ENCODE assay signal across 26 cellular contexts in the genomic region with DNA sequence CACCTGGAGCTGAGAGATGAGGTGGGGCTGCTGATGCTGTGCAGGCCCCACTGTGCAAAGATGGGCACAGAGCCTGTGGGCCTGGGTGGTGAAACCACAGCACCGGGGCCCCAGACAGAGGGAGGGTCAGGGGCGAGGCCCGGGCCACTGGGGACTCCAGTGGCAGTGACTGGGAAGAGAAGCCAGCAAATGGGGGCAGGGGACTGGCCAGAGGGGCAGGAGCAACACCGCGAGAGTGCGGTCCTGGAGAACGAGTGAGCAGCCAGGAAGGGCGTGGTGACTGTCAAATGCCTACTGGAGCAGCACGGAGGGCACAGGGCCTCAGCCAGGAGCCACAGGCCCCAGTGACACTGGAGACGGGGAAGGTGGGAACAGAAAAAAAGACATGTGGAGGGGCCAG. TPM values are rescaled to one million over a fixed set of nuclear protein-coding genes. Genes with fewer than 3 reads are reported as not detected.
"Had no signal": no experiment of that assay in that cellular context is flagged by ENCODE, and none has a peak within 500 bp of the region (broad histone marks: within the 10 kb centered on the region; RNA-seq: fewer than 3 reads in every experiment).

No MANE protein-coding gene starts in this region.

- H3K9me3 Mint-ChIP-seq: activated CD4-positive, alpha-beta T cell treated with anti-CD3 and anti-CD28 coated beads, Interleukin-2, amount 10 ng/mL, durations not matched to agents 7 days and 5 days; activated naive CD4-positive, alpha-beta T cell treated with anti-CD3 and anti-CD28 coated beads, Interleukin-2, amount 50 U/mL, for 24 hours; effector memory CD8-positive, alpha-beta T cell; memory B cell; nephron progenitor cell had no signal

- H3K4me1 ChIP-seq: body of pancreas, colonic mucosa had no signal

- H3K9ac ChIP-seq: SK-N-SH had no signal

- H3K4me3 ChIP-seq: body of pancreas, cardiac muscle cell, colonic mucosa, dorsolateral prefrontal cortex, mucosa of descending colon had no signal

- H3K27me3 Mint-ChIP-seq: activated naive CD4-positive, alpha-beta T cell treated with anti-CD3 and anti-CD28 coated beads, Interleukin-2, amount 50 U/mL, for 24 hours had no signal

- DNase-seq: activated CD4-positive, alpha-beta T cell treated with anti-CD3 and anti-CD28 coated beads, Interleukin-2, amount 10 ng/mL, durations not matched to agents 7 days and 5 days; activated CD4-positive, CD25-positive, alpha-beta regulatory T cell treated with anti-CD3 and anti-CD28 coated beads, Interleukin-2, amount 50 U/mL, for 72 hours; activated CD8-positive, alpha-beta T cell treated with anti-CD3 and anti-CD28 coated beads, Interleukin-2, amount 10 ng/mL, durations not matched to agents 7 days and 5 days; activated gamma-delta T cell treated with Interleukin-2 at 50 U/mL for 16 hours; activated T-cell treated with anti-CD3 and anti-CD28 coated beads, Interleukin-2, amount 50 U/mL, for 1 hour; body of pancreas; colonic mucosa; effector memory CD8-positive, alpha-beta T cell; foreskin melanocyte; kidney glomerular epithelial cell; mucosa of descending colon; nephron progenitor cell; nucleus accumbens; SK-N-SH; stimulated activated CD4-positive, alpha-beta T cell treated with anti-CD3 and anti-CD28 coated beads, Interleukin-4, amount 100 ng/mL, for 1 hour; stimulated activated naive CD4-positive, alpha-beta T cell treated with Interleukin-2 at 50 U/mL for 16 hours; trophoblast cell had no signal

- H3K27ac ChIP-seq: body of pancreas, colonic mucosa, VCaP had no signal

- H3K27me3 ChIP-seq: body of pancreas, cardiac muscle cell, colonic mucosa, dorsolateral prefrontal cortex had no signal

- FAIRE-seq: endothelial cell of umbilical vein had no signal

- H3K9me3 ChIP-seq: body of pancreas, colonic mucosa, mucosa of descending colon, SK-N-SH had no signal

- H3K36me3 ChIP-seq: colonic mucosa had no signal

- H3K4me2 ChIP-seq: SK-N-SH had no signal

- H3K4me3 Mint-ChIP-seq: activated CD4-positive, alpha-beta T cell treated with anti-CD3 and anti-CD28 coated beads, Interleukin-2, amount 10 ng/mL, durations not matched to agents 7 days and 5 days; activated CD8-positive, alpha-beta T cell treated with anti-CD3 and anti-CD28 coated beads, Interleukin-2, amount 10 ng/mL, durations not matched to agents 7 days and 5 days; activated naive CD4-positive, alpha-beta T cell treated with anti-CD3 and anti-CD28 coated beads, Interleukin-2, amount 50 U/mL, for 24 hours; effector memory CD8-positive, alpha-beta T cell; memory B cell; nephron progenitor cell had no signal

- H3K36me3 Mint-ChIP-seq: activated naive CD4-positive, alpha-beta T cell treated with anti-CD3 and anti-CD28 coated beads, Interleukin-2, amount 50 U/mL, for 24 hours; memory B cell had no signal

- ATAC-seq: activated CD8-positive, alpha-beta T cell treated with anti-CD3 and anti-CD28 coated beads, Interleukin-2, amount 10 ng/mL, durations not matched to agents 7 days and 5 days; body of pancreas; effector memory CD8-positive, alpha-beta T cell; esophagus mucosa; mucosa of descending colon had no signal

- H3K27ac Mint-ChIP-seq: activated CD4-positive, alpha-beta T cell treated with anti-CD3 and anti-CD28 coated beads, Interleukin-2, amount 10 ng/mL, durations not matched to agents 7 days and 5 days; activated CD8-positive, alpha-beta T cell treated with anti-CD3 and anti-CD28 coated beads, Interleukin-2, amount 10 ng/mL, durations not matched to agents 7 days and 5 days; activated naive CD4-positive, alpha-beta T cell treated with anti-CD3 and anti-CD28 coated beads, Interleukin-2, amount 50 U/mL, for 24 hours; effector memory CD8-positive, alpha-beta T cell; memory B cell; nephron progenitor cell had no signal

- H3K4me1 Mint-ChIP-seq: activated CD4-positive, alpha-beta T cell treated with anti-CD3 and anti-CD28 coated beads, Interleukin-2, amount 10 ng/mL, durations not matched to agents 7 days and 5 days; activated naive CD4-positive, alpha-beta T cell treated with anti-CD3 and anti-CD28 coated beads, Interleukin-2, amount 50 U/mL, for 24 hours; memory B cell had no signal

RNA-seq across cellular contexts. Expression of a gene that starts 39.8 kb away (rescaled TPM):
- total RNA-seq: activated CD4-positive, alpha-beta T cell treated with anti-CD3 and anti-CD28 coated beads, Interleukin-2, amount 10 ng/mL, durations not matched to agents 7 days and 5 days; activated CD8-positive, alpha-beta T cell treated with anti-CD3 and anti-CD28 coated beads, Interleukin-2, amount 10 ng/mL, durations not matched to agents 7 days and 5 days; endothelial cell of umbilical vein; esophagus mucosa; liver; T-helper 2 cell treated with Interferon-gamma antibody and Interleukin-4, amounts not matched to agents 100 ng/mL and 5 ng/mL, for 36 hours had no signal
- polyA plus RNA-seq: liver, SK-N-SH had no signal
